ENCODE assay signal across 22 cellular contexts in the genomic region with DNA sequence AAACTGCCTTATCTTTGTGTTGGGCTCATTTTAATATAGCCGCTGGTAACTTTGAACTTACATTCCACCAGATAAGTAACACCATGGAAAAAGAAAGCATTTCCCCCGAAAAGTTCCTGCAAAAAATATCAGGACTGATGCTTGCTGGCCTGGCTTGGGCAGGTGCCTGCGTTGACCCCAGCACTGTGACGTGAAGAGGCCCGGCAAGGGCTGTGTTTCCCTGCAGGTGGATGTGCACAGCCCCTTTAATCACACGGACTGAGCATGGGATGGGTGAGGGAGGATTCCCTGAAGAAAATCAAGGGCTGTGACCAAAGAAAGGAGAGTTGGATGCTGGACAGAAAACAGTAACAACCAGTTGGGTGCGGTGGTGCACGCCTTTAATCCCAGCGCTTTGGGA.
"Had no signal": no experiment of that assay in that cellular context is flagged by ENCODE, and none has a peak within 500 bp of the region (broad histone marks: within the 10 kb centered on the region; RNA-seq: fewer than 3 reads in every experiment).

No MANE protein-coding gene starts in this region.

- H3K27me3 ChIP-seq: SJSA1 had no signal

- ATAC-seq: K562 had no signal

- H3K4me3 Mint-ChIP-seq: IgD-negative memory B cell had no signal

- H3K9ac ChIP-seq: KMS-11 had no signal

- H3K36me3 Mint-ChIP-seq: IgD-negative memory B cell had no signal

- H3K9me3 ChIP-seq: SJSA1 had no signal

- H3K9me3 Mint-ChIP-seq: IgD-negative memory B cell had no signal

- H3K4me2 ChIP-seq: KMS-11 had no signal

- H3K4me1 ChIP-seq: SJSA1 had no signal

- H3K4me1 Mint-ChIP-seq: IgD-negative memory B cell had no signal

- DNase-seq: Kasumi-1, MM.1S, NCI-H1092 treated with DMSO at 0.1 percent for 48 hours, NCI-H1436 treated with DMSO at 0.1 percent for 48 hours, NCI-H1694, NCI-H187 treated with DMSO at 0.1 percent for 48 hours, NCI-H2029 treated with DMSO at 0.1 percent for 48 hours, NCI-H2171 treated with DMSO at 0.1 percent for 48 hours, NCI-H345, NCI-H510A, NCI-H524 treated with DMSO at 0.1 percent for 48 hours, NCI-H69, NCI-H774, Right ventricle myocardium superior, RPMI8226, SIG-M5 had no signal

- H3K27ac ChIP-seq: HL-60, KMS-11, SJSA1, SK-N-MC had no signal
